In the genomic region with DNA sequence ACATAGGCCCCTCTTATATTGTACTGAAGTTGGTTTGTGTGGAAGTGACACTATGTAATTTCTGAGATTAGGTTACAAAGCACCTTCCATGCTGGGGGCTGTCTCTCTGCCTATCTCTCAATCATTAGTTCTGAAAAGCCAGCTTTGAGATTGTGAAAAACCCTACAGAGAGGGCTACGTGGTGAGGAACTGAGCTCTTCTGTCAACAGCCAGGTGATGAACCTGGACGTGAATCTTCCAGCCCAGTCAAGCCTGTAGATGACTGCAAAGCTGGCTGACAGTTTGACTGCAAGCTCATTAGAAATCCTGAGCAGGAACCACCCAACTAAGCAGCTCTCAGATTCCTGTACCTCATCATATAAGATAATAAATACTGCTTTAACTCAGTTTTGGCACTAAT, we compare ENCODE assay signal across 22 cellular contexts.
"Had no signal": no experiment of that assay in that cellular context is flagged by ENCODE, and none has a peak within 500 bp of the region (broad histone marks: within the 10 kb centered on the region; RNA-seq: fewer than 3 reads in every experiment).

No MANE protein-coding gene starts in this region.

- H3K4me1 Mint-ChIP-seq: memory B cell; mesothelial cell of epicardium; naive B cell; nephron; stimulated activated effector memory CD8-positive, alpha-beta T cell treated with anti-CD3 and anti-CD28 coated beads, Interleukin-12 subunit alpha, Interleukin-12 subunit beta, amount 100 ng/mL, for 72 hours had no signal

- DNase-seq: cortex of kidney; effector memory CD8-positive, alpha-beta T cell; hypothalamus; mucosa of descending colon; naive B cell; nucleus accumbens; right cardiac atrium; sigmoid colon; stimulated activated CD4-positive, alpha-beta T cell treated with anti-CD3 and anti-CD28 coated beads, Interleukin-2, amount 100 ng/mL, for 24 hours; stimulated activated CD4-positive, alpha-beta T cell treated with anti-CD3 and anti-CD28 coated beads, Interleukin-4, amount 100 ng/mL, for 24 hours; stimulated activated naive CD4-positive, alpha-beta T cell treated with Interleukin-2 at 50 U/mL for 16 hours; stomach; thyroid gland; trophoblast cell had no signal

- H3K9me3 ChIP-seq: mucosa of descending colon, prostate gland, sigmoid colon, stomach, thyroid gland, vagina had no signal

- FAIRE-seq: keratinocyte had no signal

- H3K4me3 Mint-ChIP-seq: effector memory CD8-positive, alpha-beta T cell; memory B cell; mesothelial cell of epicardium; naive B cell; nephron; stimulated activated effector memory CD8-positive, alpha-beta T cell treated with anti-CD3 and anti-CD28 coated beads, Interleukin-12 subunit alpha, Interleukin-12 subunit beta, amount 100 ng/mL, for 72 hours had no signal

- H3K27ac Mint-ChIP-seq: effector memory CD8-positive, alpha-beta T cell; memory B cell; mesothelial cell of epicardium; naive B cell; nephron; stimulated activated effector memory CD8-positive, alpha-beta T cell treated with anti-CD3 and anti-CD28 coated beads, Interleukin-12 subunit alpha, Interleukin-12 subunit beta, amount 100 ng/mL, for 72 hours had no signal

- H3K27me3 Mint-ChIP-seq: effector memory CD8-positive, alpha-beta T cell; memory B cell; naive B cell had no signal

- H3K4me3 ChIP-seq: lung, mucosa of descending colon, prostate gland, sigmoid colon, stomach, thyroid gland, vagina had no signal

- H3K27ac ChIP-seq: prostate gland, sigmoid colon, stomach, thyroid gland, vagina had no signal

- H3K36me3 ChIP-seq: prostate gland had no signal

- H3K27me3 ChIP-seq: sigmoid colon, stomach, thyroid gland, vagina had no signal

- H3K4me1 ChIP-seq: prostate gland, sigmoid colon, stomach, thyroid gland, vagina had no signal

- H3K9me3 Mint-ChIP-seq: effector memory CD8-positive, alpha-beta T cell; memory B cell; mesothelial cell of epicardium; naive B cell; nephron; stimulated activated effector memory CD8-positive, alpha-beta T cell treated with anti-CD3 and anti-CD28 coated beads, Interleukin-12 subunit alpha, Interleukin-12 subunit beta, amount 100 ng/mL, for 72 hours had no signal
